Comparison of ENCODE assay signal across 25 cellular contexts in the genomic region with DNA sequence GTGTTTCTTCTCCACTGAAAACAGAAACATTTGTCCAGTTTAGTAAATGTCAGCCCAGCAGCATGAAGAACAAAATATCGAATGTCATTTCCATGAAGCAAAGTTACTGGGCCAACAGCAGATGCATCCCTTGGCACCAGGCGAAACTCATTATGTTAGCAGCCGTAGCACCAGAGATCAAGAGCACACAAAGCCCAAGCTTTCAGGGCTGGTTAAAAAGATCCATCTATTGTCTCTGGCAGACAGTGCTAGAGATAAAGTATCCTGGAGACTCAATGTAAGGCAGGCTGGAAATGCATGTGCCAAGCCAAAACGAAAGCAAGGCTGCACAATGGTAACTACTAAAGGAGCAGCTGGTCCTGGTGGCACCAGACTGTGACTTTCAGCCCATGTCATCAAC.
DNase-seq lines count a peak whose midpoint lies in the region; ATAC-seq and TF ChIP-seq lines count a peak whose summit lies in the region.
"Had no signal": no experiment of that assay in that cellular context is flagged by ENCODE, and none has a peak within 500 bp of the region (broad histone marks: within the 10 kb centered on the region; RNA-seq: fewer than 3 reads in every experiment).

No MANE protein-coding gene starts in this region.

- no peak overlapping the region for H2AK5ac ChIP-seq in neuronal stem cell (ENCODE audit: low read depth, low read length)

- WGBS in neuronal stem cell (ENCODE audit: extremely low coverage in 2 of 2, insufficient read length in 2 of 2, insufficient replicate concordance in 1 of 2), 2 donors: no CpG with 5 or more reads among the region's 4 CpGs
- 64 to 89% (median 76%) methylated on average over 4 of the region's 4 CpGs for WGBS in heart left ventricle, 4 donors

- no peak overlapping the region for H3K4me3 Mint-ChIP-seq in activated CD8-positive, alpha-beta T cell treated with anti-CD3 and anti-CD28 coated beads for 36 hours
- H3K4me3 Mint-ChIP-seq: CD4-positive, alpha-beta T cell; H9; stimulated activated naive CD8-positive, alpha-beta T cell treated with anti-CD3 and anti-CD28 coated beads, Interleukin-15, amount 100 ng/mL, for 72 hours had no signal

- H3K23ac ChIP-seq in neuronal stem cell (ENCODE audit: low read depth, low read length, poor library complexity): no peak overlapping the region

- no peak overlapping the region for H3K18ac ChIP-seq in neuronal stem cell (ENCODE audit: low read length)

- POLR2A ChIA-PET in activated CD8-positive, alpha-beta T cell treated with anti-CD3 and anti-CD28 coated beads for 36 hours (lab: Charles Lee): interaction anchor here (0.6 kb wide), 1 partner anchor 436 kb away, joined by 3 read pairs; no protein-coding TSS in a partner anchor

- no peaks in the 10 kb centered on the region for H3K27me3 Mint-ChIP-seq in activated CD8-positive, alpha-beta T cell treated with anti-CD3 and anti-CD28 coated beads for 36 hours
- H3K27me3 Mint-ChIP-seq: CD4-positive, alpha-beta T cell; stimulated activated naive CD8-positive, alpha-beta T cell treated with anti-CD3 and anti-CD28 coated beads, Interleukin-15, amount 100 ng/mL, for 72 hours had no signal

- no peak for TF ChIP-seq POLR2A in heart left ventricle (IDR thresholded peaks at IDR 0.05)

- no peaks in the 10 kb centered on the region for H3K27me3 ChIP-seq in neuronal stem cell (ENCODE audit: control insufficient read depth in 3 of 3, insufficient read depth in 3 of 3, low read depth in 1 of 3, low read length in 3 of 3)
- H3K27me3 ChIP-seq in heart left ventricle: no peaks in the 10 kb centered on the region
- H3K27me3 ChIP-seq: brain microvascular endothelial cell, Peyer's patch, tibial nerve had no signal

- H3K4me3 ChIP-seq in neuronal stem cell (ENCODE audit: low read length in 2 of 2) (no peak overlapping the region), heart left ventricle (no peak overlapping the region)
- H3K4me3 ChIP-seq: coronary artery, left ventricle myocardium inferior, mucosa of descending colon, Peyer's patch, smooth muscle cell, tibial nerve had no signal

- no peak overlapping the region for H3K9ac ChIP-seq in neuronal stem cell (ENCODE audit: low read depth, low read length, poor library complexity)

- H3K4me1 Mint-ChIP-seq in activated CD8-positive, alpha-beta T cell treated with anti-CD3 and anti-CD28 coated beads for 36 hours (ENCODE audit: low read depth): no peaks in the 10 kb centered on the region
- H3K4me1 Mint-ChIP-seq: stimulated activated naive CD8-positive, alpha-beta T cell treated with anti-CD3 and anti-CD28 coated beads, Interleukin-15, amount 100 ng/mL, for 72 hours had no signal

- H3K36me3 ChIP-seq in neuronal stem cell (replicated peaks in 1 of 2; ENCODE audit: control insufficient read depth in 2 of 2, insufficient read depth in 2 of 2, low read length in 2 of 2) (no peaks in the 10 kb centered on the region), heart left ventricle (no peaks in the 10 kb centered on the region)
- H3K36me3 ChIP-seq: brain microvascular endothelial cell, left ventricle myocardium inferior, Peyer's patch, tibial nerve, WERI-Rb-1 had no signal

- no peak overlapping the region for H2BK120ac ChIP-seq in neuronal stem cell (ENCODE audit: low read depth, low read length)

- H2AFZ ChIP-seq in neuronal stem cell (ENCODE audit: low read length): peak overlapping the region; percentile 37

- no peak overlapping the region for H4K91ac ChIP-seq in neuronal stem cell (ENCODE audit: low read depth, low read length, poor library complexity)

- DNase-seq in NCI-H748 (lab: John Stamatoyannopoulos, UW; ENCODE audit: unreplicated experiment): peak; percentile 27
- DNase-seq in NCI-H748 treated with DMSO at 0.1 percent for 48 hours (lab: John Stamatoyannopoulos, UW): no peak
- DNase-seq in NCI-H2029 treated with DMSO at 0.1 percent for 48 hours (lab: John Stamatoyannopoulos, UW): peak; percentile 61
- peak; percentile 5 for DNase-seq in SHP77 treated with DMSO at 0.1 percent for 48 hours (lab: John Stamatoyannopoulos, UW)
- no peak for DNase-seq in neuronal stem cell (ENCODE audit: low spot score)
- no peak for DNase-seq in heart left ventricle
- no peak for DNase-seq in activated CD8-positive, alpha-beta T cell treated with anti-CD3 and anti-CD28 coated beads for 36 hours
- DNase-seq: activated CD4-positive, alpha-beta T cell treated with anti-CD3 and anti-CD28 coated beads, Interleukin-2, amount 50 U/mL, for 1 hour; activated gamma-delta T cell; brain microvascular endothelial cell; CD4-positive, alpha-beta T cell; H9; left ventricle myocardium inferior; mucosa of descending colon; NCI-H1436 treated with DMSO at 0.1 percent for 48 hours; NK-92 treated with Interleukin-12 subunit alpha and Interleukin-12 subunit beta, amount 100 ng/mL, for 24 hours; Peyer's patch; stimulated activated CD4-positive, alpha-beta T cell treated with anti-CD3 and anti-CD28 coated beads, Interleukin-4, amount 100 ng/mL, for 4 hours; stimulated activated naive CD8-positive, alpha-beta T cell treated with anti-CD3 and anti-CD28 coated beads, Interleukin-15, amount 100 ng/mL, for 72 hours; WERI-Rb-1 had no signal

- H3K27ac Mint-ChIP-seq in activated CD8-positive, alpha-beta T cell treated with anti-CD3 and anti-CD28 coated beads for 36 hours: no peak overlapping the region
- H3K27ac Mint-ChIP-seq: CD4-positive, alpha-beta T cell; H9; stimulated activated naive CD8-positive, alpha-beta T cell treated with anti-CD3 and anti-CD28 coated beads, Interleukin-15, amount 100 ng/mL, for 72 hours had no signal

- no peak for TF ChIP-seq CTCF in heart left ventricle (IDR thresholded peaks at IDR 0.05)
- TF ChIP-seq CTCF in activated CD8-positive, alpha-beta T cell treated with anti-CD3 and anti-CD28 coated beads for 36 hours (IDR thresholded peaks at IDR 0.05): no peak

- CTCF ChIA-PET in activated CD8-positive, alpha-beta T cell treated with anti-CD3 and anti-CD28 coated beads for 36 hours (lab: Charles Lee): interaction anchor here (0.6 to 1.6 kb wide), 5 partner anchors 9 to 67 kb away, joined by 3 to 4 read pairs (median 3); no protein-coding TSS in a partner anchor

- H3K9me3 ChIP-seq in neuronal stem cell (replicated peaks in 1 of 2; ENCODE audit: control insufficient read depth in 2 of 2, insufficient read depth in 1 of 2, low read depth in 1 of 2, low read length in 2 of 2): peaks cover 5 to 15% of the 10 kb centered on the region in 2 donors
- H3K9me3 ChIP-seq in heart left ventricle: peaks cover 0 to 9% (median 0%) of the 10 kb centered on the region in 12 donors
- H3K9me3 ChIP-seq: mucosa of descending colon, Peyer's patch, tibial nerve had no signal

- ATAC-seq in heart left ventricle: no peak
- no peak for ATAC-seq in activated CD8-positive, alpha-beta T cell treated with anti-CD3 and anti-CD28 coated beads for 36 hours
- ATAC-seq in HG02981 (IDR thresholded peaks at IDR 0.05; ENCODE audit: unreplicated experiment): no peak
- ATAC-seq: HepG2; mucosa of descending colon; stimulated activated naive CD8-positive, alpha-beta T cell treated with anti-CD3 and anti-CD28 coated beads, Interleukin-15, amount 100 ng/mL, for 72 hours had no signal

- H3K27ac ChIP-seq in neuronal stem cell (replicated peaks; ENCODE audit: low read length): no peak overlapping the region
- no peak overlapping the region for H3K27ac ChIP-seq in heart left ventricle
- H3K27ac ChIP-seq: brain microvascular endothelial cell, coronary artery, left ventricle myocardium inferior, Peyer's patch, tibial nerve, WERI-Rb-1 had no signal

- no peak overlapping the region for H4K8ac ChIP-seq in neuronal stem cell (ENCODE audit: low read depth, low read length)

- peaks cover 8% of the 10 kb centered on the region for H3K9me3 Mint-ChIP-seq in activated CD8-positive, alpha-beta T cell treated with anti-CD3 and anti-CD28 coated beads for 36 hours
- H3K9me3 Mint-ChIP-seq: CD4-positive, alpha-beta T cell had no signal

- no peak overlapping the region for H3K4ac ChIP-seq in neuronal stem cell (ENCODE audit: low read length)

- no peak overlapping the region for H2BK15ac ChIP-seq in neuronal stem cell (ENCODE audit: low read length)

- H2BK5ac ChIP-seq in neuronal stem cell (ENCODE audit: low read length): no peak overlapping the region

- no peak overlapping the region for H2BK12ac ChIP-seq in neuronal stem cell (ENCODE audit: low read length)

- no peak overlapping the region for H3K14ac ChIP-seq in neuronal stem cell (ENCODE audit: low read length)

- no peak overlapping the region for H3K4me2 ChIP-seq in neuronal stem cell (ENCODE audit: insufficient read depth, low read length, poor library complexity, severe bottlenecking)
- H3K4me2 ChIP-seq: smooth muscle cell had no signal

- peaks cover 1% of the 10 kb centered on the region for H3K36me3 Mint-ChIP-seq in activated CD8-positive, alpha-beta T cell treated with anti-CD3 and anti-CD28 coated beads for 36 hours (ENCODE audit: low read depth)

- intact Hi-C loops in heart left ventricle (cut with DNase I): no loop called here
- intact Hi-C loops in activated CD8-positive, alpha-beta T cell treated with anti-CD3 and anti-CD28 coated beads for 36 hours (cut with micrococcal nuclease): no loop called here

- no peaks in the 10 kb centered on the region for H3K79me1 ChIP-seq in neuronal stem cell (ENCODE audit: low read depth, low read length)

- H3K4me1 ChIP-seq in neuronal stem cell (ENCODE audit: control insufficient read depth in 2 of 2, insufficient read depth in 1 of 2, low read depth in 1 of 2, low read length in 2 of 2) (peaks cover 0 to 19% of the 10 kb centered on the region in 2 donors), heart left ventricle (no peaks in the 10 kb centered on the region)
- H3K4me1 ChIP-seq: left ventricle myocardium inferior, Peyer's patch, tibial nerve had no signal

Comparison
In these comparisons a context has a peak if more than half of its experiments do, and no peak if none do; other contexts are left out.
1. DNase-seq: peak in NCI-H748 (single experiment), NCI-H2029 treated with DMSO at 0.1 percent for 48 hours (single experiment) and SHP77 treated with DMSO at 0.1 percent for 48 hours (single experiment); none in NCI-H748 treated with DMSO at 0.1 percent for 48 hours (single experiment), neuronal stem cell (single experiment), heart left ventricle (0 of 5) and activated CD8-positive, alpha-beta T cell treated with anti-CD3 and anti-CD28 coated beads for 36 hours (single experiment).